18 cellular contexts compared by ENCODE assay signal in genomic region chr2:74756356-74756890, GRCh38.
DNase-seq lines count a peak whose midpoint lies in the region; ATAC-seq lines count a peak whose summit lies in the region.
"Had no signal": no experiment of that assay in that cellular context is flagged by ENCODE, and none has a peak within 500 bp of the region (broad histone marks: within the 10 kb centered on the region; RNA-seq: fewer than 3 reads in every experiment).

No MANE protein-coding gene starts in this region.

- no peaks in the 10 kb centered on the region for H3K79me2 ChIP-seq in trophoblast cell (ENCODE audit: control insufficient read depth, insufficient read depth, low read length, poor library complexity)

- no peaks in the 10 kb centered on the region for H3K79me1 ChIP-seq in trophoblast cell (ENCODE audit: low read length)

- H3K27me3 ChIP-seq in trophoblast cell (ENCODE audit: insufficient read depth, low read length) = no peaks in the 10 kb centered on the region

- H3K9me3 ChIP-seq in trophoblast cell (ENCODE audit: insufficient read depth, low read depth, low read length) = no peaks in the 10 kb centered on the region

- no peak overlapping the region for H2BK12ac ChIP-seq in trophoblast cell (ENCODE audit: low read length)

- H3K36me3 ChIP-seq in trophoblast cell (ENCODE audit: control insufficient read depth in 1 of 2, insufficient read depth in 2 of 2, low read length in 2 of 2) = no peaks in the 10 kb centered on the region

- H3K4me3 ChIP-seq in trophoblast cell (ENCODE audit: low read depth, low read length) = no peak overlapping the region

- no peak overlapping the region for H3K23ac ChIP-seq in trophoblast cell (ENCODE audit: low read length)

- H3K27me3 Mint-ChIP-seq in IgD-negative memory B cell = peaks cover 2% of the 10 kb centered on the region
- H3K27me3 Mint-ChIP-seq: activated naive CD8-positive, alpha-beta T cell treated with anti-CD3 and anti-CD28 coated beads for 36 hours; progenitor cell of endocrine pancreas had no signal

- peak overlapping the region; percentile 55 to 87 (median 58) for H3K4me3 Mint-ChIP-seq in IgD-negative memory B cell
- H3K4me3 Mint-ChIP-seq: activated naive CD8-positive, alpha-beta T cell treated with anti-CD3 and anti-CD28 coated beads for 36 hours; activated T-cell treated with anti-CD3 and anti-CD28 coated beads, Interleukin-2, amount 50 U/mL, for 4 hours; CD8-positive, alpha-beta T cell had no signal

- no peak overlapping the region for H4K91ac ChIP-seq in trophoblast cell (ENCODE audit: low read depth, low read length)

- peak; percentile 56 for DNase-seq in SIG-M5 treated with dmso at 0.1 percent for 504 hours (lab: John Stamatoyannopoulos, UW; ENCODE audit: unreplicated experiment)
- DNase-seq in SIG-M5 (lab: John Stamatoyannopoulos, UW) = no peak
- DNase-seq in SKM-1 (lab: John Stamatoyannopoulos, UW; ENCODE audit: unreplicated experiment) = peak; percentile 26
- DNase-seq in trophoblast cell = no peak
- DNase-seq: activated naive CD8-positive, alpha-beta T cell treated with anti-CD3 and anti-CD28 coated beads for 36 hours; activated T-cell treated with anti-CD3 and anti-CD28 coated beads, Interleukin-2, amount 50 U/mL, for 4 hours; CD8-positive, alpha-beta T cell; effector CD4-positive, alpha-beta T cell; hippocampal formation; NCI-H187 treated with DMSO at 0.1 percent for 48 hours; NCI-H748 treated with DMSO at 0.1 percent for 48 hours; T-helper 2 cell had no signal

- peaks cover 5 to 8% (median 5%) of the 10 kb centered on the region in 3 donors for H3K9me3 Mint-ChIP-seq in IgD-negative memory B cell

- H4K12ac ChIP-seq in trophoblast cell (ENCODE audit: low read depth, low read length) = no peak overlapping the region

- no peak overlapping the region for H3K9ac ChIP-seq in trophoblast cell (ENCODE audit: low read length)

- H2AK5ac ChIP-seq in trophoblast cell (ENCODE audit: low read length) = no peak overlapping the region

- H3K27ac Mint-ChIP-seq in IgD-negative memory B cell = peak overlapping the region; percentile 40 to 87 (median 85)
- H3K27ac Mint-ChIP-seq: activated naive CD8-positive, alpha-beta T cell treated with anti-CD3 and anti-CD28 coated beads for 36 hours; CD8-positive, alpha-beta T cell; progenitor cell of endocrine pancreas had no signal

- no peak overlapping the region for H3K27ac ChIP-seq in trophoblast cell (ENCODE audit: low read depth, low read length)
- H3K27ac ChIP-seq: RWPE1 had no signal

- H3K36me3 Mint-ChIP-seq in IgD-negative memory B cell = no peaks in the 10 kb centered on the region

- no peak overlapping the region for H2BK5ac ChIP-seq in trophoblast cell (ENCODE audit: low read depth, low read length, poor library complexity)

- H3K4me1 Mint-ChIP-seq in IgD-negative memory B cell = peaks cover 8 to 11% (median 9%) of the 10 kb centered on the region in 3 donors
- H3K4me1 Mint-ChIP-seq: activated naive CD8-positive, alpha-beta T cell treated with anti-CD3 and anti-CD28 coated beads for 36 hours had no signal

- H2AFZ ChIP-seq in trophoblast cell (ENCODE audit: insufficient read depth, low read length, poor library complexity) = no peak overlapping the region

- no peak overlapping the region for H3K4ac ChIP-seq in trophoblast cell (ENCODE audit: low read depth, low read length)

- H3K4me1 ChIP-seq in trophoblast cell (ENCODE audit: control insufficient read depth in 1 of 2, insufficient read depth in 2 of 2, low read length in 2 of 2) = no peaks in the 10 kb centered on the region

- no peak overlapping the region for H3K14ac ChIP-seq in trophoblast cell (ENCODE audit: low read length)

- H3K18ac ChIP-seq in trophoblast cell (ENCODE audit: low read length) = no peak overlapping the region

- H4K8ac ChIP-seq in trophoblast cell (ENCODE audit: low read depth, low read length) = no peak overlapping the region

- ATAC-seq in HG03460 (IDR thresholded peaks at IDR 0.05; ENCODE audit: unreplicated experiment) (no peak), HG02798 (IDR thresholded peaks at IDR 0.05; ENCODE audit: poor library complexity, unreplicated experiment) (no peak), GM19452 (IDR thresholded peaks at IDR 0.05; ENCODE audit: unreplicated experiment) (no peak)
- ATAC-seq: activated T-cell treated with anti-CD3 and anti-CD28 coated beads, Interleukin-2, amount 50 U/mL, for 4 hours; CD8-positive, alpha-beta T cell had no signal

- H2BK120ac ChIP-seq in trophoblast cell (ENCODE audit: insufficient read depth, low read length, poor library complexity) = no peak overlapping the region

- no peak overlapping the region for H3K4me2 ChIP-seq in trophoblast cell (ENCODE audit: low read length)

Comparison
In these comparisons a context has a peak if more than half of its experiments do, and no peak if none do; other contexts are left out.
1. DNase-seq: peak in SIG-M5 treated with dmso at 0.1 percent for 504 hours (single experiment) and SKM-1 (single experiment); none in SIG-M5 (single experiment) and trophoblast cell (0 of 2).